14 cellular contexts compared by ENCODE assay signal in the genomic region with DNA sequence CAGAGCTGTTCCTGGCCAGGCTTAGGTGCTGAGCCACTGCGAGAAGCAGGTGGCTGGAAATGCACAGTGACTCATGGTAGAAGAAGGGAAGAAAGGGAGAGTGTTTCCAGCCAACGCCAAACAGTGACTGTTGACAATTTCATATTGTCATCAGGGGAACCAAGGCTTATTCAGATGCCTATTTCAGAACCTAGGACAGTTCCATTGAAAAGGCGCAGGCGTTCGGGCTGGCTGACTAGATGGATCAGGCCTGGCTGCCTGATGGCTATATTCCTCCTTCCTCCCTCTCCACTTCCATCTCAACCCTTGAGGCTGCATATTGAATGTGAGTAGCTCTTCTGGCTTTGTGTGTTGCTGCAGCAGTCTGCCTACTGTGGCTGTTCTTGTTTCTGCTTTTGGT.
DNase-seq lines count a peak whose midpoint lies in the region; ATAC-seq, FAIRE-seq and TF ChIP-seq lines count a peak whose summit lies in the region.
"Had no signal": no experiment of that assay in that cellular context is flagged by ENCODE, and none has a peak within 500 bp of the region (broad histone marks: within the 10 kb centered on the region; RNA-seq: fewer than 3 reads in every experiment).

No MANE protein-coding gene starts in this region.

- in situ Hi-C loops in K562 (cut with MboI) = no loop called here

- no peaks in the 10 kb centered on the region for H3K36me3 Mint-ChIP-seq in Calu3 (ENCODE audit: insufficient read depth, unreplicated experiment)
- H3K36me3 Mint-ChIP-seq: CD8-positive, alpha-beta memory T cell had no signal

- CTCF ChIA-PET in Calu3 (lab: Charles Lee) (interaction anchor here (0.6 kb wide), 1 partner anchor 14 kb away, joined by 3 read pairs; no protein-coding TSS in a partner anchor), K562 (lab: Yijun Ruan, JAX; ENCODE audit: low intra/inter-chr PET ratio) (no interaction called here)

- H3K4me1 Mint-ChIP-seq in Calu3 (ENCODE audit: low read depth, unreplicated experiment) = peaks cover 7% of the 10 kb centered on the region
- H3K4me1 Mint-ChIP-seq: CD8-positive, alpha-beta memory T cell had no signal

- intact Hi-C loops in Calu3 (cut with micrococcal nuclease; ENCODE audit: unreplicated experiment) (no loop called here), K562 (cut with micrococcal nuclease) (no loop called here), sigmoid colon (cut with DNase I) (no loop called here)

- H3K4me1 ChIP-seq in K562 (replicated peaks in 1 of 2; ENCODE audit: control insufficient read depth in 2 of 2, insufficient read depth in 2 of 2, low read length in 2 of 2) = no peaks in the 10 kb centered on the region
- H3K4me1 ChIP-seq in sigmoid colon = no peaks in the 10 kb centered on the region

- no peak overlapping the region for H3K27ac Mint-ChIP-seq in Calu3 (ENCODE audit: unreplicated experiment)
- H3K27ac Mint-ChIP-seq: CD8-positive, alpha-beta memory T cell had no signal

- no peak for ATAC-seq in K562
- ATAC-seq in GM21576 (IDR thresholded peaks at IDR 0.05; ENCODE audit: unreplicated experiment) = no peak

- TF ChIP-seq CTCF in Calu3 (IDR thresholded peaks at IDR 0.05; ENCODE audit: unreplicated experiment) = no peak
- no peak for TF ChIP-seq CTCF in K562 (IDR thresholded peaks at IDR 0.05 in 2 of 3, conservative IDR thresholded peaks at IDR 0.05 in 1 of 3; ENCODE audit: insufficient read depth in 2 of 3, low read depth in 1 of 3, low read length in 3 of 3)
- no peak for TF ChIP-seq CTCF in sigmoid colon (IDR thresholded peaks at IDR 0.05)

- no peaks in the 10 kb centered on the region for H3K79me2 ChIP-seq in K562 (ENCODE audit: control insufficient read depth, insufficient read depth, low read length)

- peaks cover 4% of the 10 kb centered on the region for H3K9me3 Mint-ChIP-seq in Calu3 (ENCODE audit: low read depth, unreplicated experiment)
- H3K9me3 Mint-ChIP-seq: CD8-positive, alpha-beta memory T cell had no signal

- FAIRE-seq in K562 (lab: Jason Lieb, UNC) = no peak
- FAIRE-seq: endometrium, H54, TTC549 had no signal

- no peaks in the 10 kb centered on the region for H3K36me3 ChIP-seq in K562 (ENCODE audit: control insufficient read depth, insufficient read depth, low read length)
- H3K36me3 ChIP-seq in sigmoid colon = no peaks in the 10 kb centered on the region

- POLR2A ChIA-PET in K562 (lab: Yijun Ruan, JAX) = no interaction called here

- H3K9me3 ChIP-seq in K562 (replicated peaks; ENCODE audit: control insufficient read depth, insufficient read depth, low read depth, low read length) (no peaks in the 10 kb centered on the region), sigmoid colon (no peaks in the 10 kb centered on the region)

- no peak overlapping the region for H3K4me3 Mint-ChIP-seq in Calu3 (ENCODE audit: low read depth, unreplicated experiment)
- H3K4me3 Mint-ChIP-seq: CD8-positive, alpha-beta memory T cell had no signal

- no peak for TF ChIP-seq RAD21 in K562 (CRISPR knock-in tag; conservative IDR thresholded peaks at IDR 0.05 in 1 of 2, IDR thresholded peaks at IDR 0.05 in 1 of 2)

- no peaks in the 10 kb centered on the region for H4K20me1 ChIP-seq in K562 (replicated peaks; ENCODE audit: control insufficient read depth, insufficient read depth, low read length)

- no peak overlapping the region for H3K4me3 ChIP-seq in K562
- H3K4me3 ChIP-seq in sigmoid colon = no peak overlapping the region
- H3K4me3 ChIP-seq: lung had no signal

- 2% methylated on average over 5 of the region's 5 CpGs for WGBS in K562 (ENCODE audit: insufficient coverage, low coverage, missing lambda C conversion rate)
- WGBS in sigmoid colon, 2 donors = 29 to 33% methylated on average over 5 of the region's 5 CpGs

- H3K9me1 ChIP-seq in K562 (ENCODE audit: control insufficient read depth, insufficient read depth, low read length) = no peaks in the 10 kb centered on the region

- no TSS peak for BruUV-seq in Calu3 (replicated peaks; lab: Mats Ljungman, UMichigan)
- no TSS peak for BruUV-seq in K562 (replicated peaks; lab: Mats Ljungman, UMichigan)

- DNase-seq in Calu3 (peak; percentile 16), LHCN-M2 (ENCODE audit: low read depth) (peak; percentile 51), K562 (ENCODE audit: extremely low read depth in 1 of 4, low spot score in 3 of 4) (peak in 1 of 4 experiments; percentile 5), left kidney (ENCODE audit: low read depth, low spot score) (peak; percentile 58), dedifferentiated amniotic fluid mesenchymal stem cell (ENCODE audit: extremely low spot score) (no peak), sigmoid colon (no peak)
- no peak for DNase-seq in stimulated activated CD4-positive, alpha-beta T cell treated with anti-CD3 and anti-CD28 coated beads, Interleukin-2, amount 100 ng/mL, for 24 hours
- DNase-seq: CD8-positive, alpha-beta memory T cell; NCI-H510A treated with DMSO at 0.1 percent for 48 hours had no signal

- H3K27me3 ChIP-seq in K562 (ENCODE audit: control insufficient read depth in 2 of 2, insufficient read depth in 2 of 2, low read length in 2 of 2) = no peaks in the 10 kb centered on the region
- no peaks in the 10 kb centered on the region for H3K27me3 ChIP-seq in sigmoid colon

- no peaks in the 10 kb centered on the region for H3K27me3 Mint-ChIP-seq in Calu3 (ENCODE audit: unreplicated experiment)

- TF ChIP-seq POLR2A in K562 (conservative IDR thresholded peaks at IDR 0.05) (no peak), sigmoid colon (IDR thresholded peaks at IDR 0.05) (no peak)

- no peak overlapping the region for H3K27ac ChIP-seq in K562 (ENCODE audit: extremely low read depth, low read depth, low read length)
- H3K27ac ChIP-seq in sigmoid colon = no peak overlapping the region

- no peak overlapping the region for H3K4me2 ChIP-seq in K562 (ENCODE audit: insufficient read depth, low read length)

- no peak overlapping the region for H3K9ac ChIP-seq in K562 (ENCODE audit: insufficient read depth in 1 of 2, low read depth in 2 of 2, low read length in 2 of 2)

- H2AFZ ChIP-seq in K562 (ENCODE audit: low read depth, low read length) = no peak overlapping the region

- TF ChIP-seq EP300 in K562 (IDR thresholded peaks at IDR 0.05; ENCODE audit: low read length) (no peak), sigmoid colon (IDR thresholded peaks at IDR 0.05) (no peak)

TF ChIP-seq in K562, 482 proteins besides CTCF, POLR2A, EP300 and RAD21:
- TF ChIP-seq MIER1 (IDR thresholded peaks at IDR 0.05; ENCODE audit: low read depth) (0 out of 2 replicates have a peak, but pooled peaks have one; percentile 44), REST (CRISPR knock-in tag; IDR thresholded peaks at IDR 0.05; ENCODE audit: low read depth) (peak; percentile 52; the same call in 1 of the 2 replicates), EHMT2 (IDR thresholded peaks at IDR 0.05) (peak; percentile 80)
- TF ChIP-seq, protein P1, sequence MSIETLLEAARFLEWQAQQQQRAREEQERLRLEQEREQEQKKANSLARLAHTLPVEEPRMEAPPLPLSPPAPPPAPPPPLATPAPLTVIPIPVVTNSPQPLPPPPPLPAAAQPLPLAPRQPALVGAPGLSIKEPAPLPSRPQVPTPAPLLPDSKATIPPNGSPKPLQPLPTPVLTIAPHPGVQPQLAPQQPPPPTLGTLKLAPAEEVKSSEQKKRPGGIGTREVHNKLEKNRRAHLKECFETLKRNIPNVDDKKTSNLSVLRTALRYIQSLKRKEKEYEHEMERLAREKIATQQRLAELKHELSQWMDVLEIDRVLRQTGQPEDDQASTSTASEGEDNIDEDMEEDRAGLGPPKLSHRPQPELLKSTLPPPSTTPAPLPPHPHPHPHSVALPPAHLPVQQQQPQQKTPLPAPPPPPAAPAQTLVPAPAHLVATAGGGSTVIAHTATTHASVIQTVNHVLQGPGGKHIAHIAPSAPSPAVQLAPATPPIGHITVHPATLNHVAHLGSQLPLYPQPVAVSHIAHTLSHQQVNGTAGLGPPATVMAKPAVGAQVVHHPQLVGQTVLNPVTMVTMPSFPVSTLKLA (conservative IDR thresholded peaks at IDR 0.05) = no peak

Comparison
In these comparisons a context has a peak if more than half of its experiments do, and no peak if none do; other contexts are left out.
1. DNase-seq: peak in Calu3 (single experiment), LHCN-M2 (single experiment) and left kidney (single experiment); none in stimulated activated CD4-positive, alpha-beta T cell treated with anti-CD3 and anti-CD28 coated beads, Interleukin-2, amount 100 ng/mL, for 24 hours (0 of 2), dedifferentiated amniotic fluid mesenchymal stem cell (single experiment) and sigmoid colon (single experiment).